Comparison of ENCODE assay signal across 12 cellular contexts in genomic region chr9:110180713-110181434, GRCh38. TPM values are rescaled to one million over a fixed set of nuclear protein-coding genes. Genes with fewer than 3 reads are reported as not detected.
DNase-seq lines count a peak whose midpoint lies in the region; ATAC-seq and TF ChIP-seq lines count a peak whose summit lies in the region.
"Had no signal": no experiment of that assay in that cellular context is flagged by ENCODE, and none has a peak within 500 bp of the region (broad histone marks: within the 10 kb centered on the region; RNA-seq: fewer than 3 reads in every experiment).

No MANE protein-coding gene starts in this region.

- intact Hi-C loops in vagina (cut with DNase I): no loop called here

- no peak for TF ChIP-seq POLR2A in vagina (IDR thresholded peaks at IDR 0.05)

- no peaks in the 10 kb centered on the region for H3K9me3 ChIP-seq in vagina

- peak; percentile 64 for DNase-seq in NCI-H748 (lab: John Stamatoyannopoulos, UW; ENCODE audit: unreplicated experiment)
- DNase-seq in NCI-H748 treated with DMSO at 0.1 percent for 48 hours (lab: John Stamatoyannopoulos, UW): no peak
- peak; percentile 63 for DNase-seq in SW480 (ENCODE audit: low spot score)
- peak; percentile 52 for DNase-seq in fibroblast of the conjunctiva (ENCODE audit: low read depth)
- DNase-seq in vagina (ENCODE audit: extremely low spot score in 2 of 2): no peak
- no peak for DNase-seq in HuH-7 (ENCODE audit: low spot score)
- no peak for DNase-seq in stimulated activated CD4-positive, alpha-beta T cell treated with anti-CD3 and anti-CD28 coated beads, Interleukin-15, amount 100 ng/mL, for 24 hours
- DNase-seq: activated CD4-positive, alpha-beta T cell treated with anti-CD3 and anti-CD28 coated beads, Interleukin-2, amount 50 U/mL, for 1 hour; activated naive CD8-positive, alpha-beta T cell treated with anti-CD3 and anti-CD28 coated beads for 36 hours; SIG-M5 had no signal

- no peaks in the 10 kb centered on the region for H3K4me1 ChIP-seq in vagina

- H3K36me3 ChIP-seq in vagina: no peaks in the 10 kb centered on the region

- ATAC-seq in GM18858 (IDR thresholded peaks at IDR 0.05; ENCODE audit: unreplicated experiment): no peak

- no peaks in the 10 kb centered on the region for H3K27me3 ChIP-seq in vagina

- H3K4me3 ChIP-seq in vagina: no peak overlapping the region

- H3K27ac ChIP-seq in vagina: peak overlapping the region; percentile 26

- no peak for TF ChIP-seq CTCF in vagina (IDR thresholded peaks at IDR 0.05)

RNA-seq across cellular contexts. Expression of gene C9orf152, which starts 27.1 kb away (rescaled TPM):
- total RNA-seq in vagina: 0.49 TPM
- total RNA-seq: activated naive CD8-positive, alpha-beta T cell treated with anti-CD3 and anti-CD28 coated beads for 36 hours; skeletal muscle tissue had no signal

Comparison
In these comparisons a context has a peak if more than half of its experiments do, and no peak if none do; other contexts are left out.
1. DNase-seq: peak in NCI-H748 (single experiment), SW480 (single experiment) and fibroblast of the conjunctiva (single experiment); none in NCI-H748 treated with DMSO at 0.1 percent for 48 hours (single experiment), vagina (0 of 2), HuH-7 (single experiment) and stimulated activated CD4-positive, alpha-beta T cell treated with anti-CD3 and anti-CD28 coated beads, Interleukin-15, amount 100 ng/mL, for 24 hours (single experiment).